ENCODE assay signal across 8 cellular contexts in genomic region chr1:36397083-36397377, GRCh38. TPM values are rescaled to one million over a fixed set of nuclear protein-coding genes. Genes with fewer than 3 reads are reported as not detected.
DNase-seq lines count a peak whose midpoint lies in the region; ATAC-seq and TF ChIP-seq lines count a peak whose summit lies in the region.

No MANE protein-coding gene starts in this region.

- H3K36me3 ChIP-seq in BJ (ENCODE audit: control insufficient read depth, insufficient read depth, low read length), result peaks cover 6% of the 10 kb centered on the region; the same call in 1 of the 2 replicates
- peaks cover 9% of the 10 kb centered on the region for H3K36me3 ChIP-seq in iPS DF 6.9 (ENCODE audit: control insufficient read depth, insufficient read depth, low read length)

- no peak for TF ChIP-seq CTCF in BJ (IDR thresholded peaks at IDR 0.05; ENCODE audit: insufficient read depth, low read depth, low read length)

- peak; percentile 23 for ATAC-seq in HG02610 (IDR thresholded peaks at IDR 0.05; ENCODE audit: unreplicated experiment)
- ATAC-seq in HG03521 (IDR thresholded peaks at IDR 0.05; ENCODE audit: unreplicated experiment), result no peak
- ATAC-seq in HG03354 (IDR thresholded peaks at IDR 0.05; ENCODE audit: poor library complexity, severe bottlenecking, unreplicated experiment), result no peak

- intact Hi-C loops in activated T-helper 1 cell treated with anti-CD3 and anti-CD28 coated beads, Interleukin-12 subunit alpha, Interleukin-12 subunit beta, Interleukin-2, Interleukin-4 antibody, amounts not matched to agents 30 ng/mL and 10 ng/mL and 1 ng/mL, durations not matched to agents 14 hours and 24 hours and 36 hours (cut with micrococcal nuclease), result loop anchor here (1.0 to 2.0 kb wide), 6 partner anchors 11 to 309 kb away; partner anchors contain the start of genes ADPRS and TRAPPC3

- peaks cover 23% of the 10 kb centered on the region for H3K36me3 Mint-ChIP-seq in activated T-helper 1 cell treated with anti-CD3 and anti-CD28 coated beads, Interleukin-12 subunit alpha, Interleukin-12 subunit beta, Interleukin-2, Interleukin-4 antibody, amounts not matched to agents 30 ng/mL and 10 ng/mL and 1 ng/mL, durations not matched to agents 14 hours and 24 hours and 36 hours (ENCODE audit: low read depth)

- H3K4me3 ChIP-seq in BJ (ENCODE audit: low read depth, low read length) (peak overlapping the region; percentile 70), iPS DF 6.9 (ENCODE audit: low read length) (peak overlapping the region; percentile 87)

- H3K9me3 Mint-ChIP-seq in activated T-helper 1 cell treated with anti-CD3 and anti-CD28 coated beads, Interleukin-12 subunit alpha, Interleukin-12 subunit beta, Interleukin-2, Interleukin-4 antibody, amounts not matched to agents 30 ng/mL and 10 ng/mL and 1 ng/mL, durations not matched to agents 14 hours and 24 hours and 36 hours, result no peaks in the 10 kb centered on the region

- H3K27me3 ChIP-seq in BJ (ENCODE audit: control insufficient read depth, insufficient read depth, low read length) (no peaks in the 10 kb centered on the region), iPS DF 6.9 (ENCODE audit: control insufficient read depth, insufficient read depth, low read length) (no peaks in the 10 kb centered on the region)

- peaks cover 6% of the 10 kb centered on the region for H3K4me1 ChIP-seq in iPS DF 6.9 (ENCODE audit: control insufficient read depth, insufficient read depth, low read length)

- H3K4me3 Mint-ChIP-seq in activated T-helper 1 cell treated with anti-CD3 and anti-CD28 coated beads, Interleukin-12 subunit alpha, Interleukin-12 subunit beta, Interleukin-2, Interleukin-4 antibody, amounts not matched to agents 30 ng/mL and 10 ng/mL and 1 ng/mL, durations not matched to agents 14 hours and 24 hours and 36 hours, result peak overlapping the region; percentile 97

- POLR2A ChIA-PET in BJ (lab: Charles Lee), result interaction anchor here (1.3 kb wide), 1 partner anchor 10 kb away, joined by 12 read pairs; no protein-coding TSS in a partner anchor

- no peak overlapping the region for H3K27ac ChIP-seq in iPS DF 6.9 (ENCODE audit: low read length)

- H3K9me3 ChIP-seq in iPS DF 6.9 (ENCODE audit: control insufficient read depth, insufficient read depth, low read length), result no peaks in the 10 kb centered on the region

- CTCF ChIA-PET in BJ (lab: Yijun Ruan, JAX), result interaction anchor here (0.8 to 1.6 kb wide), 4 partner anchors 54 to 88 kb away, joined by 3 to 8 read pairs (median 3); no protein-coding TSS in a partner anchor

- no CpG with 5 or more reads among the region's 5 CpGs for WGBS in iPS DF 6.9 (ENCODE audit: insufficient coverage, insufficient read length)

- no peaks in the 10 kb centered on the region for H3K27me3 Mint-ChIP-seq in activated T-helper 1 cell treated with anti-CD3 and anti-CD28 coated beads, Interleukin-12 subunit alpha, Interleukin-12 subunit beta, Interleukin-2, Interleukin-4 antibody, amounts not matched to agents 30 ng/mL and 10 ng/mL and 1 ng/mL, durations not matched to agents 14 hours and 24 hours and 36 hours (ENCODE audit: insufficient read depth)

- peak overlapping the region; percentile 98 for H3K27ac Mint-ChIP-seq in activated T-helper 1 cell treated with anti-CD3 and anti-CD28 coated beads, Interleukin-12 subunit alpha, Interleukin-12 subunit beta, Interleukin-2, Interleukin-4 antibody, amounts not matched to agents 30 ng/mL and 10 ng/mL and 1 ng/mL, durations not matched to agents 14 hours and 24 hours and 36 hours

- H3K4me1 Mint-ChIP-seq in activated T-helper 1 cell treated with anti-CD3 and anti-CD28 coated beads, Interleukin-12 subunit alpha, Interleukin-12 subunit beta, Interleukin-2, Interleukin-4 antibody, amounts not matched to agents 30 ng/mL and 10 ng/mL and 1 ng/mL, durations not matched to agents 14 hours and 24 hours and 36 hours (ENCODE audit: low read depth), result peaks cover 29% of the 10 kb centered on the region

- no peak for DNase-seq in BJ (ENCODE audit: low read depth)
- DNase-seq in activated T-helper 1 cell treated with anti-CD3 and anti-CD28 coated beads, Interleukin-12 subunit alpha, Interleukin-12 subunit beta, Interleukin-2, Interleukin-4 antibody, amounts not matched to agents 30 ng/mL and 10 ng/mL and 1 ng/mL, durations not matched to agents 14 hours and 24 hours and 36 hours (ENCODE audit: low spot score), result no peak
- no peak for DNase-seq in iPS DF 6.9 (ENCODE audit: low read depth, low spot score)
- peak; percentile 15 for DNase-seq in stimulated activated naive CD4-positive, alpha-beta T cell treated with Interleukin-2 at 50 U/mL for 16 hours (lab: John Stamatoyannopoulos, UW)
- no peak for DNase-seq in putamen (ENCODE audit: low spot score)

RNA-seq across cellular contexts. Expression of gene LSM10, which starts 0.7 kb away (rescaled TPM):
- polyA plus RNA-seq in BJ (2011; rRNA removed), result 64.0 and 86.5 TPM in 2 replicates
- 15.7 and 30.7 TPM in 2 replicates for polyA minus RNA-seq in BJ (2011; rRNA and poly(A)+ RNA removed)
- 57.5 and 63.8 TPM in 2 replicates for total RNA-seq in activated T-helper 1 cell treated with anti-CD3 and anti-CD28 coated beads, Interleukin-12 subunit alpha, Interleukin-12 subunit beta, Interleukin-2, Interleukin-4 antibody, amounts not matched to agents 30 ng/mL and 10 ng/mL and 1 ng/mL, durations not matched to agents 14 hours and 24 hours and 36 hours

RNA-seq across cellular contexts. Expression of gene STK40, which starts 11.3 kb away (rescaled TPM):
- polyA plus RNA-seq in BJ (2011; rRNA removed), result 19.5 and 29.5 TPM in 2 replicates
- polyA minus RNA-seq in BJ (2011; rRNA and poly(A)+ RNA removed), result 15.2 and 17.5 TPM in 2 replicates
- 46.5 and 48.7 TPM in 2 replicates for total RNA-seq in activated T-helper 1 cell treated with anti-CD3 and anti-CD28 coated beads, Interleukin-12 subunit alpha, Interleukin-12 subunit beta, Interleukin-2, Interleukin-4 antibody, amounts not matched to agents 30 ng/mL and 10 ng/mL and 1 ng/mL, durations not matched to agents 14 hours and 24 hours and 36 hours

RNA-seq across cellular contexts. Expression of gene OSCP1, which starts 53.2 kb away (rescaled TPM):
- polyA plus RNA-seq in BJ (2011; rRNA removed), result 9.6 and 11.5 TPM in 2 replicates
- 8.2 and 11.7 TPM in 2 replicates for polyA minus RNA-seq in BJ (2011; rRNA and poly(A)+ RNA removed)
- total RNA-seq in activated T-helper 1 cell treated with anti-CD3 and anti-CD28 coated beads, Interleukin-12 subunit alpha, Interleukin-12 subunit beta, Interleukin-2, Interleukin-4 antibody, amounts not matched to agents 30 ng/mL and 10 ng/mL and 1 ng/mL, durations not matched to agents 14 hours and 24 hours and 36 hours, result 0.39 and 0.96 TPM in 2 replicates
